1 cellular context compared by ENCODE assay signal in genomic region chr1:111755321-111756123, GRCh38.
TF ChIP-seq lines count a peak whose summit lies in the region.

Gene DDX20, plus strand, starts transcription at chr1:111755901. Its CDS starts 24 bp downstream, at chr1:111755925.

TF ChIP-seq in K562, 482 proteins besides CTCF, POLR2A, EP300 and RAD21 (continued from another document and continues in another):
- TF ChIP-seq FOXJ3 (CRISPR knock-in tag; IDR thresholded peaks at IDR 0.05) (no peak), L3MBTL2 (IDR thresholded peaks at IDR 0.05) (peak; percentile 91), TAF9B (IDR thresholded peaks at IDR 0.05; ENCODE audit: partially characterized antibody) (peak; percentile 93), ZNF75A (CRISPR knock-in tag; IDR thresholded peaks at IDR 0.05) (0 out of 2 replicates have a peak, but pooled peaks have one; percentile 5), POLR2AphosphoS5 (IDR thresholded peaks at IDR 0.05; ENCODE audit: control insufficient read depth, insufficient read depth, low read depth, low read length) (peak; percentile 73), ZSCAN32 (CRISPR knock-in tag; IDR thresholded peaks at IDR 0.05) (0 out of 2 replicates have a peak, but pooled peaks have one; percentile 38), CBFB (CRISPR knock-in tag; IDR thresholded peaks at IDR 0.05) (peak; percentile 88; the same call in 1 of the 2 replicates), POLR2G (IDR thresholded peaks at IDR 0.05; ENCODE audit: low read depth, low read length) (peak; percentile 94), USF1 (CRISPR knock-in tag; IDR thresholded peaks at IDR 0.05) (peak; percentile 56), ELK3 (CRISPR knock-in tag; IDR thresholded peaks at IDR 0.05) (no peak), HDAC1 (IDR thresholded peaks at IDR 0.05) (peak in 1 of 2 experiments; percentile 88; a peak in 2 of 4 replicates), ATF1 (CRISPR knock-in tag; IDR thresholded peaks at IDR 0.05) (no peak), ATF1 (tag; IDR thresholded peaks at IDR 0.05) (peak; percentile 97), RBM22 (IDR thresholded peaks at IDR 0.05; ENCODE audit: low read depth, low read length, poor library complexity, severe bottlenecking) (peak; percentile 23), TCF3 (CRISPR knock-in tag; IDR thresholded peaks at IDR 0.05) (peak; percentile 34; the same call in 1 of the 2 replicates), ZEB2 (IDR thresholded peaks at IDR 0.05) (peak; percentile 5; the same call in 1 of the 2 replicates), TRIM24 (IDR thresholded peaks at IDR 0.05) (peak in 1 of 2 experiments; percentile 69; a peak in 2 of 4 replicates), SMAD1 (IDR thresholded peaks at IDR 0.05; ENCODE audit: low read depth, low read length, partially characterized antibody) (peak; percentile 34), ZMIZ1 (IDR thresholded peaks at IDR 0.05; ENCODE audit: low read depth in 2 of 2, low read length in 2 of 2) (peak in 1 of 2 experiments; percentile 54; a peak in 1 of 4 replicates), AFF1 (IDR thresholded peaks at IDR 0.05; ENCODE audit: low read depth in 1 of 2, partially characterized antibody in 2 of 2) (peak; percentile 70 to 74), GTF2E2 (tag; IDR thresholded peaks at IDR 0.05) (peak; percentile 98), TGIF2 (CRISPR knock-in tag; IDR thresholded peaks at IDR 0.05) (peak; percentile 49; the same call in 1 of the 2 replicates), SRSF1 (IDR thresholded peaks at IDR 0.05; ENCODE audit: low read depth, low read length) (no peak), ZNF407 (IDR thresholded peaks at IDR 0.05; ENCODE audit: low read depth) (peak; percentile 51; the same call in 1 of the 2 replicates), ZBTB2 (IDR thresholded peaks at IDR 0.05) (peak; percentile 53), CHD1 (IDR thresholded peaks at IDR 0.05; ENCODE audit: low read length) (peak; percentile 64), NKRF (IDR thresholded peaks at IDR 0.05; ENCODE audit: borderline replicate concordance) (peak; percentile 91)
